ENCODE assay signal across 8 cellular contexts in genomic region chr1:230797376-230798186, GRCh38. TPM values are rescaled to one million over a fixed set of nuclear protein-coding genes. Genes with fewer than 3 reads are reported as not detected.
DNase-seq lines count a peak whose midpoint lies in the region; ATAC-seq and FAIRE-seq lines count a peak whose summit lies in the region.

No MANE protein-coding gene starts in this region.

- no peak for ATAC-seq in GM21528 (IDR thresholded peaks at IDR 0.05; ENCODE audit: low FRiP score, unreplicated experiment)
- no peak for ATAC-seq in GM19467 (IDR thresholded peaks at IDR 0.05; ENCODE audit: unreplicated experiment)
- ATAC-seq in HG03442 (IDR thresholded peaks at IDR 0.05; ENCODE audit: unreplicated experiment), result no peak

- in situ Hi-C loops in KBM-7 (cut with MboI; ENCODE audit: low pct_unique_long_range_greater_than_20kb, low sequenced_read_pairs), result no loop called here

- intact Hi-C loops in posterior cingulate gyrus (cut with DNase I), result loop anchor here (1.0 to 5.0 kb wide), 2 partner anchors 120 to 185 kb away; no protein-coding TSS in a partner anchor

- DNase-seq in Daoy (ENCODE audit: low read depth), result peak; percentile 49
- peak; percentile 47 for DNase-seq in KBM-7
- DNase-seq in glomerular endothelial cell (ENCODE audit: extremely low read depth, low read depth, low spot score), result peak; percentile 7
- DNase-seq in posterior cingulate gyrus, result peak; percentile 49 to 95 (median 73)

- FAIRE-seq in TTC549 (lab: Jason Lieb, UNC), result peak; percentile 75

RNA-seq across cellular contexts. Expression of gene CAPN9, which starts 50.4 kb away (rescaled TPM):
- total RNA-seq in Daoy (2014; rRNA removed; shearing (Covaris generic)), result not detected in 2 replicates
- not detected in 2 replicates for total RNA-seq in glomerular endothelial cell

Comparison
In these comparisons a context has a peak if more than half of its experiments do, and no peak if none do; other contexts are left out.
1. DNase-seq: peak in every context shown above with its lines; median percentile 73 in posterior cingulate gyrus; 49 in Daoy; 47 in KBM-7; 7 in glomerular endothelial cell.